ENCODE assay signal across 16 cellular contexts in genomic region chr4:67988986-67989385, GRCh38. TPM values are rescaled to one million over a fixed set of nuclear protein-coding genes. Genes with fewer than 3 reads are reported as not detected.
DNase-seq lines count a peak whose midpoint lies in the region; TF ChIP-seq lines count a peak whose summit lies in the region.
"Had no signal": no experiment of that assay in that cellular context is flagged by ENCODE, and none has a peak within 500 bp of the region (broad histone marks: within the 10 kb centered on the region; RNA-seq: fewer than 3 reads in every experiment).

No MANE protein-coding gene starts in this region.

- no peak for TF ChIP-seq CTCF in AG10803 (conservative IDR thresholded peaks at IDR 0.05; ENCODE audit: low read length)

- H3K4me3 ChIP-seq in AG10803 (ENCODE audit: low read length) (no peak overlapping the region), HAP-1 (no peak overlapping the region)
- H3K4me3 ChIP-seq: GM12878, SJSA1 had no signal

- no peaks in the 10 kb centered on the region for H3K9me3 ChIP-seq in HAP-1
- H3K9me3 ChIP-seq: SJSA1 had no signal

- DNase-seq in AG10803 (ENCODE audit: low read depth): peak; percentile 8
- peak; percentile 40 for DNase-seq in M059J (ENCODE audit: low read depth)
- DNase-seq in astrocyte of the hippocampus (ENCODE audit: low read depth, low spot score): peak; percentile 52
- DNase-seq in iris pigment epithelial cell (ENCODE audit: low read depth): peak; percentile 21
- DNase-seq in HAP-1 (ENCODE audit: low spot score in 2 of 2): no peak
- DNase-seq in GDM1 (lab: John Stamatoyannopoulos, UW): no peak
- DNase-seq in ecto neural progenitor cell (ENCODE audit: low spot score): no peak
- no peak for DNase-seq in islet precursor cell
- DNase-seq: DMS153, GOT3 had no signal

- in situ Hi-C loops in HAP-1 (cut with MboI; ENCODE audit: low sequenced_read_pairs): no loop called here

- no peaks in the 10 kb centered on the region for H3K4me1 ChIP-seq in HAP-1
- H3K4me1 ChIP-seq: SJSA1 had no signal

- peaks cover 9% of the 10 kb centered on the region for H3K27me3 ChIP-seq in HAP-1 (ENCODE audit: low read depth)
- H3K27me3 ChIP-seq: SJSA1 had no signal

- no peaks in the 10 kb centered on the region for H3K36me3 ChIP-seq in HAP-1 (replicated peaks)
- H3K36me3 ChIP-seq: SJSA1 had no signal

RNA-seq across cellular contexts. Expression of gene TMPRSS11A, which starts 25.7 kb away (rescaled TPM):
- not detected in 2 replicates for total RNA-seq in M059J (2014; rRNA removed; shearing (Covaris generic))
- total RNA-seq: A172; CD4-positive, alpha-beta memory T cell; Daoy; GM12878; LHCN-M2; SJSA1 had no signal

Comparison
In these comparisons a context has a peak if more than half of its experiments do, and no peak if none do; other contexts are left out.
1. DNase-seq: peak in AG10803 (single experiment), M059J (single experiment), astrocyte of the hippocampus (single experiment) and iris pigment epithelial cell (single experiment); none in HAP-1 (0 of 2), GDM1 (single experiment), ecto neural progenitor cell (single experiment) and islet precursor cell (single experiment).